Comparison of ENCODE assay signal across 24 cellular contexts in genomic region chr10:101094113-101094512, GRCh38. TPM values are rescaled to one million over a fixed set of nuclear protein-coding genes. Genes with fewer than 3 reads are reported as not detected.
"Had no signal": no experiment of that assay in that cellular context is flagged by ENCODE, and none has a peak within 500 bp of the region (broad histone marks: within the 10 kb centered on the region; RNA-seq: fewer than 3 reads in every experiment).

No MANE protein-coding gene starts in this region.

- H3K27ac Mint-ChIP-seq: progenitor cell of endocrine pancreas, type B pancreatic cell had no signal

- H3K27me3 ChIP-seq: thyroid gland had no signal

- H3K36me3 ChIP-seq: pancreas, thyroid gland had no signal

- H3K9me3 ChIP-seq: pancreas, thyroid gland had no signal

- H3K27ac ChIP-seq: coronary artery, pancreas, skin epidermis, thyroid gland had no signal

- DNase-seq: effector CD4-positive, alpha-beta T cell; foreskin melanocyte; head of caudate nucleus; hippocampal formation; left colon; mesendoderm; naive thymus-derived CD4-positive, alpha-beta T cell; nucleus accumbens; pancreas; stimulated activated CD4-positive, alpha-beta T cell treated with anti-CD3 and anti-CD28 coated beads, Interleukin-12 subunit alpha, Interleukin-12 subunit beta, amount 100 ng/mL, for 4 hours; stimulated activated naive CD4-positive, alpha-beta T cell treated with Interleukin-2 at 50 U/mL for 16 hours; thyroid gland had no signal

- ATAC-seq: left colon; naive thymus-derived CD4-positive, alpha-beta T cell; pancreas; sciatic nerve had no signal

- H3K4me1 ChIP-seq: pancreas, thyroid gland had no signal

- H3K9me3 Mint-ChIP-seq: naive thymus-derived CD4-positive, alpha-beta T cell; neural crest cell; type B pancreatic cell had no signal

- H3K4me3 ChIP-seq: coronary artery, pancreas, skin epidermis, thyroid gland had no signal

- H3K36me3 Mint-ChIP-seq: naive thymus-derived CD4-positive, alpha-beta T cell; type B pancreatic cell had no signal

- H3K4me3 Mint-ChIP-seq: naive thymus-derived CD4-positive, alpha-beta T cell; neural crest cell; type B pancreatic cell had no signal

RNA-seq across cellular contexts. Expression of gene KAZALD1, which starts 32.3 kb away (rescaled TPM):
- polyA plus RNA-seq: naive thymus-derived CD4-positive, alpha-beta T cell had no signal

RNA-seq across cellular contexts. Expression of gene TLX1, which starts 37.0 kb away (rescaled TPM):
- total RNA-seq: chondrocyte; dermis microvascular lymphatic vessel endothelial cell; kidney epithelial cell; lung microvascular endothelial cell; naive thymus-derived CD4-positive, alpha-beta T cell; pancreas; progenitor cell of endocrine pancreas; renal cortical epithelial cell; sciatic nerve; thyroid gland had no signal
- polyA plus RNA-seq: esophagus; naive thymus-derived CD4-positive, alpha-beta T cell had no signal
